23 cellular contexts compared by ENCODE assay signal in genomic region chr5:40648150-40648549, GRCh38.
"Had no signal": no experiment of that assay in that cellular context is flagged by ENCODE, and none has a peak within 500 bp of the region (broad histone marks: within the 10 kb centered on the region; RNA-seq: fewer than 3 reads in every experiment).

No MANE protein-coding gene starts in this region.

- H3K4me2 ChIP-seq: PC-9 had no signal

- H2AFZ ChIP-seq: PC-9 had no signal

- DNase-seq: activated CD4-positive, alpha-beta T cell treated with anti-CD3 and anti-CD28 coated beads for 48 hours; activated CD4-positive, alpha-beta T cell treated with anti-CD3 and anti-CD28 coated beads, Interleukin-2, amount 50 U/mL, for 4 hours; activated CD4-positive, CD25-positive, alpha-beta regulatory T cell treated with anti-CD3 and anti-CD28 coated beads, Interleukin-2, amount 50 U/mL, for 72 hours; activated CD8-positive, alpha-beta memory T cell treated with anti-CD3 and anti-CD28 coated beads for 24 hours; activated gamma-delta T cell; activated naive CD4-positive, alpha-beta T cell treated with anti-CD3 and anti-CD28 coated beads, Interleukin-2, amount 50 U/mL, for 16 hours; activated T-cell treated with anti-CD3 and anti-CD28 coated beads, Interleukin-2, amount 50 U/mL, for 48 hours; amniotic stem cell; body of pancreas; central memory CD4-positive, alpha-beta T cell; NCI-H1048; NCI-H146; NCI-H187 treated with DMSO at 0.1 percent for 48 hours; NCI-H2081 treated with DMSO at 0.1 percent for 48 hours; NCI-H446; NCI-H524; PC-9; SHP77 treated with DMSO at 0.1 percent for 48 hours; T-helper 17 cell; T-helper 9 cell had no signal

- H3K36me3 ChIP-seq: ascending aorta had no signal

- H3K9me3 Mint-ChIP-seq: activated T-helper 17 cell treated with anti-CD3 and anti-CD28 coated beads, Interleukin-2, amount 50 U/mL, for 72 hours had no signal

- H3K4me1 ChIP-seq: ascending aorta had no signal

- H3K27me3 ChIP-seq: ascending aorta, body of pancreas had no signal

- H3K27me3 Mint-ChIP-seq: activated T-helper 17 cell treated with anti-CD3 and anti-CD28 coated beads, Interleukin-2, amount 50 U/mL, for 72 hours; T-helper 17 cell had no signal

- H3K4me3 ChIP-seq: ascending aorta, body of pancreas, PC-9 had no signal

- H3K27ac Mint-ChIP-seq: activated T-helper 17 cell treated with anti-CD3 and anti-CD28 coated beads, Interleukin-2, amount 50 U/mL, for 72 hours; WTC11 had no signal

- ATAC-seq: activated T-helper 17 cell treated with anti-CD3 and anti-CD28 coated beads, Interleukin-2, amount 50 U/mL, for 72 hours; body of pancreas; T-helper 17 cell; WTC11 had no signal

- H3K4me1 Mint-ChIP-seq: WTC11 had no signal

- H3K27ac ChIP-seq: ascending aorta, body of pancreas, PC-9 had no signal

- H3K36me3 Mint-ChIP-seq: WTC11 had no signal

- H3K9me3 ChIP-seq: ascending aorta, body of pancreas had no signal

- H3K4me3 Mint-ChIP-seq: activated T-helper 17 cell treated with anti-CD3 and anti-CD28 coated beads, Interleukin-2, amount 50 U/mL, for 72 hours; T-helper 17 cell; WTC11 had no signal
